Comparison of ENCODE assay signal across 22 cellular contexts in the genomic region with DNA sequence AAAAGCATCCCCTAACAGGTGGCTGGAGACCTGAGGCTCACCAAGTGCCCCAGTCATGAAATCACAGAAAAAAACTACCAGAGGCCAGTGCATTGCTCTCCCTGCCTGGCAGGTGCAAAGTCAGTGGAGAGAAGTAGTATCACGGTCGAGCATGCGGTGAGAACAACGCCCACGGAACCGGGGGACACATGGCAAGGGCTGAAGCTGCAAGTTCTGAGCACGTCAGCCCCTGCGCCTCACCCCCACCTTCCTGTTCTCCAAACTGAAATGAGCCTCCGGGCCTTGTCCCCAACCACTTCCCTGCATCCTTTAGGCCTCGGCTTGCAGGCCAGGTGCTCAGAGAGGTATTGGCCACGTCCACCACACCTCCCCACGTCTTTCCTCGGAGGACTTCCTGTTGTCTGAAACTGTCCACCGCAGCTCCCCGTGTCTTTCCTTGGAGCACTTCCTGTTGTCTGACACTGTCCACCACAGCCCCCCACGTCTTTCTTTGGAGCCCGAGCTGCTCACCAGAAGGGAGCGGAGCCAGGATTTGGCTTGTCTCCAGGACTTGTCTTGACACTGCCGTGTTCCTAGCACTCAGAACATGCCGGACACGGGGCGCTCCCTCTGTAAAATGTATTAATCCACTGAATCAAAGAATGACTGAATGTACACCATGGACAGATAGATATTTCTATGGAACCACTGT.
"Had no signal": no experiment of that assay in that cellular context is flagged by ENCODE, and none has a peak within 500 bp of the region (broad histone marks: within the 10 kb centered on the region; RNA-seq: fewer than 3 reads in every experiment).

No MANE protein-coding gene starts in this region.

- H3K27ac Mint-ChIP-seq: activated CD4-positive, alpha-beta T cell treated with anti-CD3 and anti-CD28 coated beads, Interleukin-2, amount 10 ng/mL, durations not matched to agents 7 days and 5 days; activated naive CD8-positive, alpha-beta T cell; effector memory CD8-positive, alpha-beta T cell; mesothelial cell of epicardium; nephron; stimulated activated naive CD8-positive, alpha-beta T cell treated with anti-CD3 and anti-CD28 coated beads, Interleukin-15, Interleukin-2, amounts not matched to agents 100 ng/mL and 50 ng/mL, for 24 hours; T-cell had no signal

- H3K27me3 ChIP-seq: cardiac muscle cell, ovary, transverse colon, vagina had no signal

- H3K4me3 Mint-ChIP-seq: activated CD4-positive, alpha-beta T cell treated with anti-CD3 and anti-CD28 coated beads, Interleukin-2, amount 10 ng/mL, durations not matched to agents 7 days and 5 days; activated naive CD8-positive, alpha-beta T cell; effector memory CD8-positive, alpha-beta T cell; mesothelial cell of epicardium; stimulated activated naive CD8-positive, alpha-beta T cell treated with anti-CD3 and anti-CD28 coated beads, Interleukin-15, Interleukin-2, amounts not matched to agents 100 ng/mL and 50 ng/mL, for 24 hours; T-cell had no signal

- H3K36me3 ChIP-seq: cardiac muscle cell, ovary, transverse colon, vagina had no signal

- DNase-seq: activated CD4-positive, alpha-beta T cell treated with anti-CD3 and anti-CD28 coated beads, Interleukin-2, amount 10 ng/mL, durations not matched to agents 7 days and 5 days; activated CD4-positive, CD25-positive, alpha-beta regulatory T cell; effector memory CD8-positive, alpha-beta T cell; foreskin keratinocyte; glutamatergic neuron; hippocampal formation; left colon; ovary; psoas muscle; right cardiac atrium; stimulated activated CD4-positive, alpha-beta T cell treated with anti-CD3 and anti-CD28 coated beads, Interleukin-15, amount 100 ng/mL, for 24 hours; stimulated activated CD4-positive, alpha-beta T cell treated with anti-CD3 and anti-CD28 coated beads, Interleukin-2, amount 100 ng/mL, for 48 hours; T-cell; transverse colon had no signal

- H3K4me1 ChIP-seq: foreskin keratinocyte, psoas muscle, transverse colon, vagina had no signal

- H3K4me3 ChIP-seq: cardiac muscle cell, ovary, psoas muscle, skin epidermis, transverse colon, vagina had no signal

- H3K9me3 ChIP-seq: ovary, psoas muscle, transverse colon, vagina had no signal

- H3K27ac ChIP-seq: cardiac muscle cell, epithelial cell of prostate, foreskin keratinocyte, ovary, psoas muscle, skin epidermis, transverse colon, vagina had no signal

- H3K9me3 Mint-ChIP-seq: activated CD4-positive, alpha-beta T cell treated with anti-CD3 and anti-CD28 coated beads, Interleukin-2, amount 10 ng/mL, durations not matched to agents 7 days and 5 days; effector memory CD8-positive, alpha-beta T cell; mesothelial cell of epicardium; nephron; stimulated activated naive CD8-positive, alpha-beta T cell treated with anti-CD3 and anti-CD28 coated beads, Interleukin-15, Interleukin-2, amounts not matched to agents 100 ng/mL and 50 ng/mL, for 24 hours; T-cell had no signal

- ATAC-seq: effector memory CD8-positive, alpha-beta T cell; foreskin keratinocyte; left colon; psoas muscle; right cardiac atrium; T-cell had no signal

- H3K4me1 Mint-ChIP-seq: activated CD4-positive, alpha-beta T cell treated with anti-CD3 and anti-CD28 coated beads, Interleukin-2, amount 10 ng/mL, durations not matched to agents 7 days and 5 days; T-cell had no signal

- H3K36me3 Mint-ChIP-seq: activated naive CD8-positive, alpha-beta T cell; mesothelial cell of epicardium; T-cell had no signal
